In genomic region chr3:68336042-68336441, GRCh38 we compare ENCODE assay signal across 35 cellular contexts.
"Had no signal": no experiment of that assay in that cellular context is flagged by ENCODE, and none has a peak within 500 bp of the region (broad histone marks: within the 10 kb centered on the region; RNA-seq: fewer than 3 reads in every experiment).

No MANE protein-coding gene starts in this region.

- H3K36me3 ChIP-seq: MG63 had no signal

- DNase-seq: Karpas-422, Kasumi-1, MG63, MM.1S, MV-4-11, NCI-H1048, NCI-H1092, NCI-H1092 treated with DMSO at 0.1 percent for 48 hours, NCI-H1105, NCI-H1105 treated with DMSO at 0.1 percent for 48 hours, NCI-H1417, NCI-H1417 treated with DMSO at 0.1 percent for 48 hours, NCI-H1436, NCI-H1436 treated with DMSO at 0.1 percent for 48 hours, NCI-H146, NCI-H1694, NCI-H1694 treated with DMSO at 0.1 percent for 48 hours, NCI-H187, NCI-H187 treated with DMSO at 0.1 percent for 48 hours, NCI-H1930, NCI-H2029, NCI-H2029 treated with DMSO at 0.1 percent for 48 hours, NCI-H2081, NCI-H2081 treated with DMSO at 0.1 percent for 48 hours, NCI-H2107, NCI-H2171, NCI-H2171 treated with DMSO at 0.1 percent for 48 hours, NCI-H2227 treated with DMSO at 0.1 percent for 48 hours, NCI-H226, NCI-H345, NCI-H446, NCI-H446 treated with DMSO at 0.1 percent for 48 hours, NCI-H510A, NCI-H510A treated with DMSO at 0.1 percent for 48 hours, NCI-H524 had no signal

- H3K4me3 ChIP-seq: MG63 had no signal

- H3K9me3 ChIP-seq: MG63 had no signal

- H3K27me3 ChIP-seq: MG63 had no signal
